ENCODE assay signal across 7 cellular contexts in the genomic region with DNA sequence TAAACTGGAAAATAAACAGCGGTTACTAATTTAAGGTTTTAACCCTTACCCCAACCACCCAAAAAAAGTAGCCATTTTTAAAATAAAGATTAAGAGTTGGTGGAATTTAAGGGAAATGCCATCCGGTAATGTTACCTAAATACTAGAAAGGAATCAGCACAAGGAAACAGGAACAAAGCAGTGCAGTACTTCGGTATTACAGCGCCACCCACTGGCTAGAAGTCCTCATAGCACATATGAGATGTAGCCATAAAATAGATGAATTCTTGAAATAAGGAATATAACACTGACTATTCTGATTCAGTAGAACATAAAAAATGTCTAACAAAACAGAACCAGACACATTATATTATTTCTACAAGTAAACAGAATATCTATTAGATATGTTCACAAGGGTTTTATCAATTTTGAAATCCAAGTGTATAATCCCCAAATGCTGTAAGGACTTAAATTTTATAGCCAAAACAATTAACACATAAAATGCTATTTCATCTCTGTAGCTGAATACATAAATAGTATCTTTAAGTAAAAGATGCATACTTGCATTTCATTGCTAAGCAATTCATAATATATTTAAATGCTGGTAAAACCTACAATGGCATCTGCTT. TPM values are rescaled to one million over a fixed set of nuclear protein-coding genes. Genes with fewer than 3 reads are reported as not detected.
DNase-seq lines count a peak whose midpoint lies in the region; ATAC-seq and TF ChIP-seq lines count a peak whose summit lies in the region.

No MANE protein-coding gene starts in this region.

- intact Hi-C loops in HCT116 (cut with micrococcal nuclease) (loop anchor here (1.0 to 10.0 kb wide), 5 partner anchors 225 to 960 kb away; no protein-coding TSS in a partner anchor), left ventricle myocardium inferior (cut with micrococcal nuclease) (loop anchor here (5.0 kb wide), 1 partner anchor 530 kb away; no protein-coding TSS in a partner anchor), sciatic nerve (cut with DNase I) (loop anchor here (5.0 kb wide), 1 partner anchor 530 kb away; no protein-coding TSS in a partner anchor)

- H3K4me3 Mint-ChIP-seq in activated naive CD8-positive, alpha-beta T cell treated with anti-CD3 and anti-CD28 coated beads, Interleukin-2, amount 50 U/mL, for 24 hours: no peak overlapping the region

- TF ChIP-seq CTCF in GM12865 (IDR thresholded peaks at IDR 0.05; ENCODE audit: insufficient read depth, low read depth, low read length, missing control alignments) (peak; percentile 81), HCT116 (IDR thresholded peaks at IDR 0.05 in 2 of 3, conservative IDR thresholded peaks at IDR 0.05 in 1 of 3; ENCODE audit: borderline replicate concordance in 1 of 3, insufficient read depth in 1 of 3, low read depth in 2 of 3, low read length in 2 of 3) (peak; percentile 45 to 97 (median 86); a peak in 5 of 6 replicates), left ventricle myocardium inferior (IDR thresholded peaks at IDR 0.05; ENCODE audit: borderline replicate concordance) (peak; percentile 91)

- H3K9me3 ChIP-seq in HCT116 (ENCODE audit: control insufficient read depth in 1 of 2, insufficient read depth in 1 of 2, low read depth in 1 of 2, low read length in 2 of 2) (no peaks in the 10 kb centered on the region), left ventricle myocardium inferior (replicated peaks) (no peaks in the 10 kb centered on the region)

- no peaks in the 10 kb centered on the region for H3K36me3 Mint-ChIP-seq in activated naive CD8-positive, alpha-beta T cell treated with anti-CD3 and anti-CD28 coated beads, Interleukin-2, amount 50 U/mL, for 24 hours (ENCODE audit: low read depth)

- H4K20me1 ChIP-seq in HCT116 (ENCODE audit: insufficient read depth): no peaks in the 10 kb centered on the region

- DNase-seq in GM12865 (ENCODE audit: low read depth) (peak; percentile 67), HCT116 (ENCODE audit: low read depth, low spot score) (peak; percentile 35), MV-4-11 (lab: John Stamatoyannopoulos, UW) (peak; percentile 56), left ventricle myocardium inferior (peak; percentile 62), sciatic nerve (ENCODE audit: low spot score) (peak; percentile 88)
- DNase-seq in activated naive CD8-positive, alpha-beta T cell treated with anti-CD3 and anti-CD28 coated beads, Interleukin-2, amount 50 U/mL, for 24 hours: peak; percentile 63

- H3K4me3 ChIP-seq in GM12865 (ENCODE audit: low read depth, low read length): no peak overlapping the region
- no peak overlapping the region for H3K4me3 ChIP-seq in HCT116 (replicated peaks in 1 of 2; ENCODE audit: low read depth in 1 of 2, low read length in 2 of 2)
- no peak overlapping the region for H3K4me3 ChIP-seq in left ventricle myocardium inferior

- H3K9me2 ChIP-seq in HCT116 (ENCODE audit: insufficient read depth): no peaks in the 10 kb centered on the region

- TF ChIP-seq RAD21 in HCT116 (IDR thresholded peaks at IDR 0.05; ENCODE audit: low read depth): peak; percentile 78

- no peaks in the 10 kb centered on the region for H3K27me3 ChIP-seq in HCT116 (ENCODE audit: insufficient read depth, low read length)
- H3K27me3 ChIP-seq in left ventricle myocardium inferior (ENCODE audit: low read depth): no peaks in the 10 kb centered on the region

- H3K27ac Mint-ChIP-seq in activated naive CD8-positive, alpha-beta T cell treated with anti-CD3 and anti-CD28 coated beads, Interleukin-2, amount 50 U/mL, for 24 hours: no peak overlapping the region

- BruUV-seq in HCT116 (replicated peaks; lab: Mats Ljungman, UMichigan): no TSS peak

- TF ChIP-seq POLR2A in HCT116 (IDR thresholded peaks at IDR 0.05; ENCODE audit: borderline replicate concordance, extremely low read depth, insufficient read depth, insufficient read length): no peak

- RAD21 ChIA-PET in HCT116 (lab: Charles Lee; ENCODE audit: low non-redundant PET in 1 of 2, low total read pairs in 2 of 2, uncharacterized antibody in 2 of 2, unreplicated experiment in 2 of 2): no interaction called here

- POLR2A ChIA-PET in HCT116 (lab: Charles Lee): no interaction called here

- no peak overlapping the region for H3K9ac ChIP-seq in HCT116 (ENCODE audit: low read length)

- H3K36me3 ChIP-seq in HCT116 (ENCODE audit: control insufficient read depth in 1 of 2, insufficient read depth in 2 of 2, low read length in 2 of 2): peaks cover 0 to 16% of the 10 kb centered on the region in 2 experiments; a peak in 3 of 4 replicates
- peaks cover 32% of the 10 kb centered on the region for H3K36me3 ChIP-seq in left ventricle myocardium inferior

- peaks cover 3% of the 10 kb centered on the region for H3K4me1 Mint-ChIP-seq in activated naive CD8-positive, alpha-beta T cell treated with anti-CD3 and anti-CD28 coated beads, Interleukin-2, amount 50 U/mL, for 24 hours

- H3K9me3 Mint-ChIP-seq in activated naive CD8-positive, alpha-beta T cell treated with anti-CD3 and anti-CD28 coated beads, Interleukin-2, amount 50 U/mL, for 24 hours: no peaks in the 10 kb centered on the region

- H3K4me1 ChIP-seq in HCT116 (ENCODE audit: control insufficient read depth in 1 of 2, insufficient read depth in 2 of 2, low read length in 2 of 2) (no peaks in the 10 kb centered on the region), left ventricle myocardium inferior (peaks cover 7% of the 10 kb centered on the region)

- H3K79me2 ChIP-seq in HCT116 (ENCODE audit: insufficient read depth, low read length): no peaks in the 10 kb centered on the region

- ATAC-seq in HCT116 (peak; percentile 71), SK-N-SH treated with all-trans-retinoic acid at 6 μM for 48 hours (peak; percentile 94), sciatic nerve (peak; percentile 81)
- no peak for ATAC-seq in activated naive CD8-positive, alpha-beta T cell treated with anti-CD3 and anti-CD28 coated beads, Interleukin-2, amount 50 U/mL, for 24 hours

- CTCF ChIA-PET in HCT116 (lab: Charles Lee): interaction anchor here (0.6 to 1.7 kb wide), 4 partner anchors 22 to 914 kb away, joined by 3 to 4 read pairs (median 4); no protein-coding TSS in a partner anchor

- H3K27ac ChIP-seq in HCT116 (ENCODE audit: low read depth, low read length) (no peak overlapping the region), left ventricle myocardium inferior (replicated peaks) (peak overlapping the region; percentile 43)

- H2AFZ ChIP-seq in HCT116 (ENCODE audit: low read depth, low read length, poor library complexity, severe bottlenecking): no peak overlapping the region

- H3K27me3 Mint-ChIP-seq in activated naive CD8-positive, alpha-beta T cell treated with anti-CD3 and anti-CD28 coated beads, Interleukin-2, amount 50 U/mL, for 24 hours: no peaks in the 10 kb centered on the region

- no peak overlapping the region for H3K4me2 ChIP-seq in HCT116 (ENCODE audit: low read length)

TF ChIP-seq in HCT116, 20 proteins besides CTCF, POLR2A, EP300 and RAD21:
- TF ChIP-seq YY1 (IDR thresholded peaks at IDR 0.05; ENCODE audit: extremely low read depth, insufficient replicate concordance, low read depth, low read length) (no peak), ELF1 (IDR thresholded peaks at IDR 0.05; ENCODE audit: borderline replicate concordance, low read depth) (no peak), CEBPB (IDR thresholded peaks at IDR 0.05; ENCODE audit: low read depth) (no peak), TCF7L2 (IDR thresholded peaks at IDR 0.05; ENCODE audit: borderline replicate concordance, extremely low read depth, insufficient read depth, insufficient read length) (no peak), SRF (IDR thresholded peaks at IDR 0.05; ENCODE audit: low read depth) (no peak), SIN3A (IDR thresholded peaks at IDR 0.05; ENCODE audit: low read depth) (no peak), JUND (IDR thresholded peaks at IDR 0.05) (no peak), POLR2AphosphoS5 (IDR thresholded peaks at IDR 0.05; ENCODE audit: low read depth, low read length) (no peak)
- TF ChIP-seq, protein P1, sequence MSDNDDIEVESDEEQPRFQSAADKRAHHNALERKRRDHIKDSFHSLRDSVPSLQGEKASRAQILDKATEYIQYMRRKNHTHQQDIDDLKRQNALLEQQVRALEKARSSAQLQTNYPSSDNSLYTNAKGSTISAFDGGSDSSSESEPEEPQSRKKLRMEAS (IDR thresholded peaks at IDR 0.05): no peak
- TF ChIP-seq, protein P2, sequence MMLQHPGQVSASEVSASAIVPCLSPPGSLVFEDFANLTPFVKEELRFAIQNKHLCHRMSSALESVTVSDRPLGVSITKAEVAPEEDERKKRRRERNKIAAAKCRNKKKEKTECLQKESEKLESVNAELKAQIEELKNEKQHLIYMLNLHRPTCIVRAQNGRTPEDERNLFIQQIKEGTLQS (IDR thresholded peaks at IDR 0.05): no peak

TF ChIP-seq in SK-N-SH treated with all-trans-retinoic acid at 6 μM for 48 hours, 23 proteins besides CTCF, POLR2A, EP300 and RAD21 (continues in another document):
- TF ChIP-seq TSHZ2 (CRISPR knock-in tag; IDR thresholded peaks at IDR 0.05): no peak
- no peak for TF ChIP-seq ISL1 (CRISPR knock-in tag; IDR thresholded peaks at IDR 0.05)
- no peak for TF ChIP-seq TCF4 (CRISPR knock-in tag; IDR thresholded peaks at IDR 0.05; ENCODE audit: borderline replicate concordance)
- no peak for TF ChIP-seq GLIS3 (CRISPR knock-in tag; IDR thresholded peaks at IDR 0.05)
- no peak for TF ChIP-seq RARB (CRISPR knock-in tag; IDR thresholded peaks at IDR 0.05)
- no peak for TF ChIP-seq SNAI2 (CRISPR knock-in tag; IDR thresholded peaks at IDR 0.05)
- no peak for TF ChIP-seq ZC3H10 (CRISPR knock-in tag; IDR thresholded peaks at IDR 0.05)

RNA-seq across cellular contexts. Expression of gene FRRS1, which starts 58.8 kb away (rescaled TPM):
- total RNA-seq in HCT116 (2021; ENCODE audit: unreplicated experiment) (19.8 TPM), left ventricle myocardium inferior (3.8 TPM), sciatic nerve (6.4 TPM)
- 6.0 and 9.6 TPM in 2 replicates for polyA plus RNA-seq in HCT116 (2012)

Comparison
In these comparisons a context has a peak if more than half of its experiments do, and no peak if none do; other contexts are left out.
1. DNase-seq: peak in every context shown above with its lines; median percentile 88 in sciatic nerve; 67 in GM12865; 63 in activated naive CD8-positive, alpha-beta T cell treated with anti-CD3 and anti-CD28 coated beads, Interleukin-2, amount 50 U/mL, for 24 hours; 62 in left ventricle myocardium inferior; 56 in MV-4-11; 35 in HCT116.